ENCODE assay signal across 8 cellular contexts in genomic region chr13:50130686-50131051, GRCh38.
A peak's percentile ranks its signal among the peaks of the same experiment; 100 is the strongest.
DNase-seq lines count a peak whose midpoint lies in the region; TF ChIP-seq lines count a peak whose summit lies in the region.

No MANE protein-coding gene starts in this region.

- H3K9me3 ChIP-seq in mucosa of rectum (ENCODE audit: control insufficient read depth in 2 of 2, low read length in 2 of 2), result no peaks in the 10 kb centered on the region

- DNase-seq in activated CD4-positive, alpha-beta T cell treated with anti-CD3 and anti-CD28 coated beads, Interleukin-2, amount 50 U/mL, for 48 hours, result peak; percentile 9 to 31
- no peak for DNase-seq in activated CD4-positive, alpha-beta T cell treated with anti-CD3 and anti-CD28 coated beads for 1 hour
- DNase-seq in RWPE1 (ENCODE audit: low spot score) (no peak), ecto neural progenitor cell (ENCODE audit: low spot score) (peak; percentile 67), GF-D8 (lab: John Stamatoyannopoulos, UW) (no peak), SKM-1 treated with dmso at 0.1 percent for 144 hours (lab: John Stamatoyannopoulos, UW; ENCODE audit: unreplicated experiment) (no peak), cortex of kidney (lab: John Stamatoyannopoulos, UW) (no peak)

- H3K36me3 ChIP-seq in mucosa of rectum (ENCODE audit: control insufficient read depth in 2 of 2, insufficient read depth in 2 of 2, low read length in 2 of 2), result no peaks in the 10 kb centered on the region

- H3K4me1 ChIP-seq in mucosa of rectum (ENCODE audit: control insufficient read depth in 2 of 2, insufficient read depth in 2 of 2, low read length in 2 of 2), result peaks cover 29 to 36% of the 10 kb centered on the region in 2 donors

- POLR2A ChIA-PET in RWPE1 (lab: Yijun Ruan, JAX; ENCODE audit: low non-redundant PET), result no interaction called here

- H3K27ac ChIP-seq in RWPE1, result peak overlapping the region; percentile 72
- peak overlapping the region in 1 of 2 donors; percentile 3 for H3K27ac ChIP-seq in mucosa of rectum (ENCODE audit: low read depth in 2 of 2, low read length in 2 of 2)

- H3K4me3 ChIP-seq in mucosa of rectum (ENCODE audit: low read length in 2 of 2), result peak overlapping the region; percentile 42 to 73

- no peak for TF ChIP-seq CTCF in RWPE1 (conservative IDR thresholded peaks at IDR 0.05; ENCODE audit: low read depth)

- CTCF ChIA-PET in RWPE1 (lab: Yijun Ruan, JAX), result interaction anchor here (0.6 to 1.1 kb wide), 2 partner anchors 781 to 792 kb away, joined by 3 to 4 read pairs; no protein-coding TSS in a partner anchor

- H3K9ac ChIP-seq in mucosa of rectum (ENCODE audit: low read depth in 1 of 2, low read length in 2 of 2), result peak overlapping the region; percentile 39 to 47

- H3K27me3 ChIP-seq in mucosa of rectum (ENCODE audit: control insufficient read depth in 2 of 2, insufficient read depth in 2 of 2, low read length in 2 of 2), result peaks cover 44 to 56% of the 10 kb centered on the region in 2 donors

Comparison
In these comparisons a context has a peak if more than half of its experiments do, and no peak if none do; other contexts are left out.
1. DNase-seq: peak in activated CD4-positive, alpha-beta T cell treated with anti-CD3 and anti-CD28 coated beads, Interleukin-2, amount 50 U/mL, for 48 hours (2 of 2) and ecto neural progenitor cell (single experiment); none in activated CD4-positive, alpha-beta T cell treated with anti-CD3 and anti-CD28 coated beads for 1 hour (single experiment), RWPE1 (single experiment), GF-D8 (single experiment), SKM-1 treated with dmso at 0.1 percent for 144 hours (single experiment) and cortex of kidney (single experiment).